Comparison of ENCODE assay signal across 17 cellular contexts in the genomic region with DNA sequence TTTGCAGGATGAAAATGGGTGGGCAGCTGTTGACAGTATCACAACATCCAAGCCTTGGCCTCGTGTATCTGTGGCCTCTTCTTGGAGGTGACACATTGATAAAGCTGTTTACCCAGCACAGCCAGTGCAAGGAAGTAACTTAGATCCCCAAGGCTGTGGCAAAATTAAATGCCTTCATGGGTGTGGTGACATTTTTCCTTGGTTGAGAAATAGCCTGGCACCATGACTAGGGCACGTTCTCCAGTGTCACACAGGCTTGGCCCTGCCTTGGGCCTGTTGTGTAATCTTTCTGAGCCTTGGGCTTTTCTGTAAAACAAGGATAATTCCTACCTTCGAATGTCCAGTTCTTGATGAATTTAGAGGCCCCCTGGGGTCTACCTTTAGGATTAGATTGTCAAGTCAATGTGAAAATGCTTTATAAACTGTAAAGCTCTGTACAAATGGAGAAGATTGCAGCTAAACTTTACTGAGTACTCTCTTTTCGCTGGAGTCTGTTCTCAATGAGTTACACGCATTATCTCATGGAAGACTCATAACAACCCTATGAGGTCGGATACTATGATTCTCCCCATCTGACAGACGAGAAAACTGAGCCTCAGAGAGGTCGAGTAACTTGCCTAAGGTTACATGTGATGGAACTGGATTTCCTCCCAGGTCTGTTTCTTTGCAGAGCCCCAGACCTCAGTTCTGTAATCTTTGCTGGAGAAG. TPM values are rescaled to one million over a fixed set of nuclear protein-coding genes. Genes with fewer than 3 reads are reported as not detected.
DNase-seq lines count a peak whose midpoint lies in the region; ATAC-seq, FAIRE-seq and TF ChIP-seq lines count a peak whose summit lies in the region.
"Had no signal": no experiment of that assay in that cellular context is flagged by ENCODE, and none has a peak within 500 bp of the region (broad histone marks: within the 10 kb centered on the region; RNA-seq: fewer than 3 reads in every experiment).

No MANE protein-coding gene starts in this region.

- ATAC-seq in PC-3: peak; percentile 62
- ATAC-seq in gastroesophageal sphincter: peak; percentile 79

- H3K9me3 ChIP-seq in PC-3 (ENCODE audit: low read length) (no peaks in the 10 kb centered on the region), gastroesophageal sphincter (no peaks in the 10 kb centered on the region), tibial artery (no peaks in the 10 kb centered on the region)

- H3K4me1 ChIP-seq in PC-3 (ENCODE audit: insufficient read depth, low read length): peaks cover 42% of the 10 kb centered on the region
- H3K4me1 ChIP-seq in gastroesophageal sphincter: peaks cover 0 to 12% (median 0%) of the 10 kb centered on the region in 3 donors
- H3K4me1 ChIP-seq in tibial artery: peaks cover 0 to 42% (median 27%) of the 10 kb centered on the region in 4 donors

- TF ChIP-seq POLR2A in gastroesophageal sphincter (IDR thresholded peaks at IDR 0.05): no peak

- H3K27me3 ChIP-seq in PC-3 (ENCODE audit: low read length) (no peaks in the 10 kb centered on the region), gastroesophageal sphincter (no peaks in the 10 kb centered on the region), tibial artery (no peaks in the 10 kb centered on the region)

- H3K36me3 ChIP-seq in PC-3 (ENCODE audit: low read depth, low read length) (no peaks in the 10 kb centered on the region), gastroesophageal sphincter (no peaks in the 10 kb centered on the region), tibial artery (no peaks in the 10 kb centered on the region)

- peak overlapping the region; percentile 13; the same call in 1 of the 2 replicates for H3K4me2 ChIP-seq in PC-3 (ENCODE audit: low read length)

- TF ChIP-seq CTCF in PC-3 (conservative IDR thresholded peaks at IDR 0.05; ENCODE audit: low read depth, low read length) (no peak), gastroesophageal sphincter (IDR thresholded peaks at IDR 0.05) (no peak), tibial artery (IDR thresholded peaks at IDR 0.05) (no peak)

- CTCF ChIA-PET in PC-3 (lab: Charles Lee): no interaction called here

- H3K9ac ChIP-seq in PC-3 (ENCODE audit: low read length): no peak overlapping the region

- POLR2A ChIA-PET in PC-3 (lab: Charles Lee; ENCODE audit: unreplicated experiment): no interaction called here

- no TSS peak for BruUV-seq in PC-3 (replicated peaks; lab: Mats Ljungman, UMichigan)

- no peak overlapping the region for H2AFZ ChIP-seq in PC-3 (ENCODE audit: low read length)

- peak; percentile 63 for DNase-seq in H4 (ENCODE audit: low spot score)
- DNase-seq in PC-3: peak; percentile 83
- DNase-seq in tibial artery: peak; percentile 81 to 88
- no peak for DNase-seq in HTR-8/SVneo (ENCODE audit: insufficient read length, low spot score)
- DNase-seq in NCI-H2107 treated with DMSO at 0.1 percent for 48 hours (lab: John Stamatoyannopoulos, UW; ENCODE audit: unreplicated experiment): no peak
- no peak for DNase-seq in NCI-H2227 (lab: John Stamatoyannopoulos, UW; ENCODE audit: unreplicated experiment)
- DNase-seq: activated CD4-positive, alpha-beta T cell treated with anti-CD3 and anti-CD28 coated beads, Interleukin-2, amount 10 ng/mL, durations not matched to agents 7 days and 5 days; amygdala; CD4-positive, alpha-beta memory T cell; foreskin melanocyte; GDM1; immature natural killer cell; NCI-H226; stimulated activated CD4-positive, alpha-beta T cell treated with anti-CD3 and anti-CD28 coated beads, Interleukin-2, amount 100 ng/mL, for 24 hours; T-helper 2 cell had no signal

- H3K27ac ChIP-seq in PC-3 (ENCODE audit: low read length) (0 out of 2 replicates have a peak overlapping the region, but pooled peaks have one; percentile 11), gastroesophageal sphincter (no peak overlapping the region), tibial artery (peak overlapping the region; percentile 45 to 61)

- FAIRE-seq in HTR-8/SVneo (lab: Jason Lieb, UNC): no peak
- FAIRE-seq: GM18507 had no signal

- H3K4me3 ChIP-seq in PC-3 (ENCODE audit: low read length) (no peak overlapping the region), gastroesophageal sphincter (no peak overlapping the region), tibial artery (no peak overlapping the region)

- H3K9me2 ChIP-seq in PC-3 (replicated peaks; ENCODE audit: low read length): no peaks in the 10 kb centered on the region

- 90% methylated on average over 7 of the region's 8 CpGs; no CpG with 5 or more reads in 1 of the 2 donors for WGBS in gastroesophageal sphincter (ENCODE audit: low coverage in 1 of 2), 2 donors

- TF ChIP-seq EP300 in gastroesophageal sphincter (IDR thresholded peaks at IDR 0.05): no peak

- H4K20me1 ChIP-seq in PC-3 (ENCODE audit: low read length): no peaks in the 10 kb centered on the region

- H3F3A ChIP-seq in PC-3 (ENCODE audit: low read length, unreplicated experiment): no peaks in the 10 kb centered on the region

- intact Hi-C loops in PC-3 (cut with micrococcal nuclease) (no loop called here), tibial artery (cut with DNase I; ENCODE audit: low total_unique reads) (loop anchor here (5.0 kb wide), 2 partner anchors 52 to 67 kb away; no protein-coding TSS in a partner anchor)

- H3K79me2 ChIP-seq in PC-3 (ENCODE audit: low read length): no peaks in the 10 kb centered on the region

RNA-seq across cellular contexts. Expression of a gene that starts 46.7 kb away (rescaled TPM):
- total RNA-seq in H4 (2014; rRNA removed; shearing (Covaris generic)): 0.27 TPM in 1 of 2 replicates, not detected in the other
- total RNA-seq in PC-3 (2014; rRNA removed): 7.8 and 8.2 TPM in 2 replicates
- total RNA-seq in gastroesophageal sphincter: 10 to 100 TPM; 10.6 to 20.7 (median 16.3) TPM
- total RNA-seq: activated CD4-positive, alpha-beta T cell treated with anti-CD3 and anti-CD28 coated beads, Interleukin-2, amount 10 ng/mL, durations not matched to agents 7 days and 5 days; CD4-positive, alpha-beta memory T cell had no signal

Comparison
In these comparisons a context has a peak if more than half of its experiments do, and no peak if none do; other contexts are left out.
1. DNase-seq: peak in H4 (single experiment), PC-3 (single experiment) and tibial artery (2 of 2); none in HTR-8/SVneo (single experiment), NCI-H2107 treated with DMSO at 0.1 percent for 48 hours (single experiment) and NCI-H2227 (single experiment).
2. H3K27ac ChIP-seq: peak in PC-3 (single experiment) and tibial artery (2 of 2); none in gastroesophageal sphincter (0 of 4).